7 cellular contexts compared by ENCODE assay signal in the genomic region with DNA sequence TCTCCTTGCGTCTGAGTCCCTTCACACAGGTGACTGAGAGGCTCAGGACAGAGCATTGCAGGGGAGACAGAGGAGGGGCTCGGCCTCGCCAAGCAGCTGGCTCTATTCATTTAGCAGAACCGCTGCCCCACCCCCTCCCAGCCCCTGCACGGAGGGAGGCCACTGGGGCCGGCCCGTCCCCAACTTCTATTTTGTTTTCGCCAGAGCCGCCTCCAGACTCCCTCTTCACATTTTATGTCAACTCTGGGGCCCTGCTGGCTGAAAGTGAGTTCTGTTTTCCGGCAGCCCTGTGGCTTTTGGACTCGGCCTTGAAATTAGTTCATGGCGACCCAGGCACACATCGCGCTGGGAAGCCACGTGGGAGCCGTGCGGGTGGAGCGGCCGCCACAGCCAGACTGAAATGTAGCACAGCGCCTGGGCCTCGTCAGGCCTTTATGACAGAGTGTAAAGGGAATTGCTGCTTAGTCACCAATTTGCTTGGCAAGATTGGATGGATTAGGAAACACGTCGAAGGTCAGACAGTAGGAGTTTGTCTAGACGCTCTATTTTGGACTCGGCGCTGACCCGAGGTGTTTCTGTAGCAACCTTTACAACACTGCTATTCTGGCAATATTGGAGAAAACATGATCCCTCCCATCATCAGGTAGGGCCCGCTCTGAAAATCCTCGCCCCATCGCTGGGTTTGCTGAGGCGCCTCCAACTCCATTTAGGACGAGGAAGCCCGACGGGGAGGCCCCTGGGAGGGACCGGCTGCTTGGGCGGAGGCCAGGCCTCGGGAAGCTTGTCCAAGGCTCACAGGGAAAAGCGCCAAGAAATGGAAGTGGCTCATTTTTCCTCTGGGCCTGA.
A peak's percentile ranks its signal among the peaks of the same experiment; 100 is the strongest.
DNase-seq lines count a peak whose midpoint lies in the region; ATAC-seq and TF ChIP-seq lines count a peak whose summit lies in the region.

No MANE protein-coding gene starts in this region.

- H3K9me3 ChIP-seq in right lobe of liver (no peaks in the 10 kb centered on the region), thyroid gland (no peaks in the 10 kb centered on the region), H9 (ENCODE audit: control insufficient read depth, low read depth, low read length) (no peaks in the 10 kb centered on the region)

- no peak overlapping the region for H3K56ac ChIP-seq in H9 (ENCODE audit: insufficient read length, low read depth, low read length)

- TF ChIP-seq CTCF in right lobe of liver (IDR thresholded peaks at IDR 0.05) (no peak), thyroid gland (IDR thresholded peaks at IDR 0.05) (no peak), H9 (conservative IDR thresholded peaks at IDR 0.05) (no peak)

- H2BK5ac ChIP-seq in H9 (ENCODE audit: insufficient read length, low read length), result no peak overlapping the region

- H3K79me1 ChIP-seq in H9 (ENCODE audit: insufficient read depth, low read depth, low read length, poor library complexity, severe bottlenecking), result no peaks in the 10 kb centered on the region

- TF ChIP-seq POLR2A in right lobe of liver (IDR thresholded peaks at IDR 0.05), result no peak
- no peak for TF ChIP-seq POLR2A in thyroid gland (IDR thresholded peaks at IDR 0.05)

- peaks cover 12 to 22% of the 10 kb centered on the region in 2 experiments for H3K4me1 Mint-ChIP-seq in H9

- H3K18ac ChIP-seq in H9 (ENCODE audit: insufficient read length, low read depth, low read length), result no peak overlapping the region

- no peak overlapping the region for H3K23ac ChIP-seq in H9 (ENCODE audit: insufficient read length, low read depth, low read length)

- no peak overlapping the region for H3K9ac ChIP-seq in H9 (ENCODE audit: extremely low read depth, insufficient read length, low read length)

- H3K9me3 Mint-ChIP-seq in H9, result peaks cover 0 to 5% of the 10 kb centered on the region in 2 experiments; a peak in 2 of 5 replicates

- H3K23me2 ChIP-seq in H9 (ENCODE audit: insufficient read length, low read depth, low read length, poor library complexity, severe bottlenecking), result peaks cover 4% of the 10 kb centered on the region

- H2BK120ac ChIP-seq in H9 (ENCODE audit: low read depth, low read length, poor library complexity, severe bottlenecking), result no peak overlapping the region

- H3K4me3 ChIP-seq in right lobe of liver (no peak overlapping the region), thyroid gland (replicated peaks in 1 of 3) (no peak overlapping the region)

- DNase-seq in MV-4-11 (lab: John Stamatoyannopoulos, UW), result peak; percentile 36
- peak; percentile 23 for DNase-seq in dermis blood vessel endothelial cell
- peak in 2 of 3 donors; percentile 33 to 52 for DNase-seq in right lobe of liver
- peak; percentile 45 to 68 for DNase-seq in thyroid gland
- DNase-seq in NCI-H526 treated with DMSO at 0.1 percent for 48 hours (lab: John Stamatoyannopoulos, UW), result no peak
- no peak for DNase-seq in H9

- peaks cover 4% of the 10 kb centered on the region for H4K20me1 ChIP-seq in H9 (ENCODE audit: control insufficient read depth, insufficient read depth, insufficient read length)

- no peaks in the 10 kb centered on the region for H3K36me3 ChIP-seq in right lobe of liver
- H3K36me3 ChIP-seq in thyroid gland, result no peaks in the 10 kb centered on the region

- H4K91ac ChIP-seq in H9 (ENCODE audit: insufficient read length, low read depth, low read length), result no peak overlapping the region

- peak overlapping the region in 1 of 3 experiments; percentile 87; a peak in 2 of 7 replicates for H3K27ac Mint-ChIP-seq in H9

- H3K4me1 ChIP-seq in right lobe of liver, result no peaks in the 10 kb centered on the region
- H3K4me1 ChIP-seq in thyroid gland, result peaks cover 11 to 19% of the 10 kb centered on the region in 2 donors
- no peaks in the 10 kb centered on the region for H3K4me1 ChIP-seq in H9 (ENCODE audit: insufficient read depth, low read length)

- H3K27ac ChIP-seq in right lobe of liver (no peak overlapping the region), thyroid gland (no peak overlapping the region), H9 (ENCODE audit: insufficient read length, low read depth, low read length) (no peak overlapping the region)

- H3K79me2 ChIP-seq in H9 (ENCODE audit: insufficient read depth, low read length), result no peaks in the 10 kb centered on the region

- no peak overlapping the region for H3T11ph ChIP-seq in H9 (ENCODE audit: low read length)

- no peak overlapping the region for H3K4ac ChIP-seq in H9 (ENCODE audit: low read depth, low read length)

- H2BK15ac ChIP-seq in H9 (ENCODE audit: low read depth, low read length), result no peak overlapping the region

- H2AFZ ChIP-seq in H9 (ENCODE audit: low read length), result no peak overlapping the region

- no peak overlapping the region for H4K8ac ChIP-seq in H9 (replicated peaks; ENCODE audit: insufficient read length, low read depth, low read length)

- H3K27me3 ChIP-seq in right lobe of liver (no peaks in the 10 kb centered on the region), thyroid gland (no peaks in the 10 kb centered on the region), H9 (ENCODE audit: insufficient read depth, low read length) (no peaks in the 10 kb centered on the region)

- WGBS in right lobe of liver (ENCODE audit: insufficient coverage, low coverage, low lambda C conversion rate, missing lambda C conversion rate), result 47% methylated on average over 21 of the region's 38 CpGs
- 54 to 55% methylated on average over 30 to 35 of the region's 38 CpGs for WGBS in thyroid gland, 2 donors
- WGBS in H9 (ENCODE audit: extremely low coverage, insufficient read length, low lambda C conversion rate), result no CpG with 5 or more reads among the region's 38 CpGs

- H2AK5ac ChIP-seq in H9 (ENCODE audit: insufficient read length, low read length), result no peak overlapping the region

- intact Hi-C loops in right lobe of liver (cut with DNase I) (no loop called here), thyroid gland (cut with DNase I) (no loop called here)

- H3K4me2 ChIP-seq in H9 (ENCODE audit: insufficient read depth, insufficient read length, low read length), result no peak overlapping the region

- H3K14ac ChIP-seq in H9 (ENCODE audit: insufficient read depth, low read length), result no peak overlapping the region

- peaks cover 2% of the 10 kb centered on the region; the same call in 1 of the 2 replicates for H3K27me3 Mint-ChIP-seq in H9 (ENCODE audit: low read depth)

- no peak overlapping the region for H2BK12ac ChIP-seq in H9 (ENCODE audit: insufficient read length, low read depth, low read length)

- H2BK20ac ChIP-seq in H9 (ENCODE audit: low read depth, low read length, poor library complexity, severe bottlenecking), result no peak overlapping the region

- peak in 2 of 4 donors; percentile 47 to 56 for ATAC-seq in right lobe of liver
- no peak for ATAC-seq in GM18907 (IDR thresholded peaks at IDR 0.05; ENCODE audit: unreplicated experiment)

- H4K5ac ChIP-seq in H9 (ENCODE audit: insufficient read length, low read depth, low read length), result no peak overlapping the region

- H3K4me3 Mint-ChIP-seq in H9, result no peak overlapping the region

- no peaks in the 10 kb centered on the region for H3K36me3 Mint-ChIP-seq in H9 (ENCODE audit: insufficient read depth in 1 of 3, low read depth in 3 of 3)

Comparison
In these comparisons a context has a peak if more than half of its experiments do, and no peak if none do; other contexts are left out.
1. DNase-seq: peak in MV-4-11 (single experiment), dermis blood vessel endothelial cell (single experiment), right lobe of liver (2 of 3) and thyroid gland (2 of 2); none in NCI-H526 treated with DMSO at 0.1 percent for 48 hours (single experiment) and H9 (single experiment).